In the genomic region with DNA sequence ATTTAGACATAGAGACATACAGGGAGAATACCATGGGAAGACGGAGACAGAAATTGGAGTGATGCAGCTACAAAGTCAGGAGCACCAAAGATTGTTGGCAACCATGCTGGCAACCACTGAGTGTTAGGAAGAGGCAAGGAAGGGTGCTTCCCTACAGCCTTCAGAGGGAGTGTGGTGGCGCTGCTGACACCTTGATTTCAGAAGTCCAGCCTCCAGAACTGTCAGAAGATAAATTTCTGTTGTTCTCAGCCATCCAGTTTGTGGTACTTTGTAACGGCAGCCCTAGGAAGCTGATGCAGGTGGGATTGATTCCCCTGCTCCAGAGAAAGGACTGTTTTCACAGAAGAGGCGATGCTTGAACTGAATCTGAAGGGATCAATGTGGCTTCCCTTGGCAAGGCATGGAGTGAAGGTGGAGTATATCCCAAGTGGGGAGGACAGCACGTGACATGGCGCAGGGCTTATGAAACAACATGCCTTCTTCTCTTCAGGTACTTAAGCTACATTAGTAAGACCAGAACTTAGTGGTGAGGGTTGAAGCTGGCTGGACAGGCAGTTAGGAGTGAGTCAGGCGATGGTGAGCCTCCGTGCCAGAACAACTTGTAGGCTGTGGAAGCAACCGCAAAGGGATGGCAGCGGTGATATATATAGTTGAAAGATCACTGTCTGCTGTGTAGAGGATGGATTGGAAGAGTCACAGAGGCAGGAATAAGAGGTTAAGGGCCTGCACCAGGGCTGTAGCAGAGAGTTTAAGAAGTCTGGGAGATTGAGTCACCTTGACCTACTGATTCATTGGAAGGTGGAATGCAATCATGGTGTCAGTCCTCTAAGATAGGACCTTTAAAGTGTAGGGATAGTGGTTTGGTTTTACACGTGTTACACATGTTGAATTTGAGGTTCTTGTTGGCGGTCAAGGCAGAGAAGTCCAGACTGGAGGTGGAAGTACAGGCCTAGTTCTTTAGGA, we compare ENCODE assay signal across 9 cellular contexts. TPM values are rescaled to one million over a fixed set of nuclear protein-coding genes. Genes with fewer than 3 reads are reported as not detected.
A peak's percentile ranks its signal among the peaks of the same experiment; 100 is the strongest.
DNase-seq lines count a peak whose midpoint lies in the region; ATAC-seq and TF ChIP-seq lines count a peak whose summit lies in the region.
"Had no signal": no experiment of that assay in that cellular context is flagged by ENCODE, and none has a peak within 500 bp of the region (broad histone marks: within the 10 kb centered on the region; RNA-seq: fewer than 3 reads in every experiment).

No MANE protein-coding gene starts in this region.

- TF ChIP-seq CTCF in fibroblast of pulmonary artery (IDR thresholded peaks at IDR 0.05; ENCODE audit: low read length, missing control alignments) (no peak), body of pancreas (IDR thresholded peaks at IDR 0.05) (no peak)

- peak overlapping the region; percentile 99 for H3K4me3 ChIP-seq in SJSA1
- peak overlapping the region; percentile 89 for H3K4me3 ChIP-seq in fibroblast of pulmonary artery (replicated peaks; ENCODE audit: low read depth, low read length)
- H3K4me3 ChIP-seq in skeletal muscle tissue (ENCODE audit: low read length in 3 of 3): peak overlapping the region; percentile 42 to 98 (median 92)
- H3K4me3 ChIP-seq in body of pancreas: no peak overlapping the region

- peaks cover 72% of the 10 kb centered on the region for H3K4me1 ChIP-seq in SJSA1 (replicated peaks)
- peaks cover 22 to 29% (median 23%) of the 10 kb centered on the region in 3 donors for H3K4me1 ChIP-seq in skeletal muscle tissue (ENCODE audit: control insufficient read depth in 3 of 3, insufficient read depth in 3 of 3, low read length in 3 of 3)
- H3K4me1 ChIP-seq in body of pancreas: peaks cover 38% of the 10 kb centered on the region

- H3K36me3 ChIP-seq in SJSA1: peaks cover 37% of the 10 kb centered on the region
- H3K36me3 ChIP-seq in skeletal muscle tissue (ENCODE audit: control insufficient read depth in 3 of 3, insufficient read depth in 3 of 3, low read length in 3 of 3): peaks cover 10 to 19% (median 12%) of the 10 kb centered on the region in 3 donors
- peaks cover 0 to 3% of the 10 kb centered on the region in 2 donors for H3K36me3 ChIP-seq in body of pancreas (replicated peaks in 1 of 2; ENCODE audit: insufficient read depth in 1 of 2, low read depth in 2 of 2)

- 87 to 88% methylated on average over 12 of the region's 12 CpGs for WGBS in body of pancreas, 2 donors

- H3K9me3 ChIP-seq in SJSA1 (replicated peaks): no peaks in the 10 kb centered on the region; the same call in 1 of the 2 replicates
- no peaks in the 10 kb centered on the region for H3K9me3 ChIP-seq in skeletal muscle tissue (ENCODE audit: control insufficient read depth in 3 of 3, low read length in 3 of 3)
- no peaks in the 10 kb centered on the region for H3K9me3 ChIP-seq in body of pancreas

- TF ChIP-seq POLR2A in body of pancreas (IDR thresholded peaks at IDR 0.05): no peak

- DNase-seq in HCEC 1CT (peak; percentile 49), SJSA1 (ENCODE audit: low read depth in 1 of 2, low spot score in 2 of 2) (no peak), fibroblast of pulmonary artery (ENCODE audit: low read depth) (peak; percentile 44), NCI-H2081 (lab: John Stamatoyannopoulos, UW) (no peak), GF-D8 (lab: John Stamatoyannopoulos, UW) (no peak), body of pancreas (no peak), retina (no peak)
- DNase-seq: naive thymus-derived CD8-positive, alpha-beta T cell had no signal

- intact Hi-C loops in body of pancreas (cut with DNase I): no loop called here

- H3K27ac ChIP-seq in SJSA1 (peak overlapping the region; percentile 99), skeletal muscle tissue (ENCODE audit: low read depth, low read length) (peak overlapping the region; percentile 97), body of pancreas (peak overlapping the region in 1 of 4 donors; percentile 98)

- H3K9ac ChIP-seq in skeletal muscle tissue (ENCODE audit: low read depth in 1 of 3, low read length in 3 of 3): peak overlapping the region in 1 of 3 donors; percentile 97

- ATAC-seq in body of pancreas: no peak
- ATAC-seq: naive thymus-derived CD8-positive, alpha-beta T cell had no signal

- no peaks in the 10 kb centered on the region for H3K27me3 ChIP-seq in SJSA1 (replicated peaks)
- H3K27me3 ChIP-seq in skeletal muscle tissue (ENCODE audit: control insufficient read depth in 3 of 3, insufficient read depth in 3 of 3, low read length in 3 of 3): no peaks in the 10 kb centered on the region
- H3K27me3 ChIP-seq in body of pancreas: no peaks in the 10 kb centered on the region

RNA-seq across cellular contexts. Expression of gene LEPR, which starts 2.1 kb away (rescaled TPM):
- total RNA-seq in SJSA1 (2014; rRNA removed; shearing (Covaris generic)): 5.0 and 8.5 TPM in 2 replicates
- total RNA-seq in skeletal muscle tissue (11.0 TPM), body of pancreas (1 to 10 TPM; 5.3 to 7.8 TPM)

RNA-seq across cellular contexts. Expression of gene LEPROT, which starts 2.1 kb away (rescaled TPM):
- 54.1 and 91.5 TPM in 2 replicates for total RNA-seq in SJSA1 (2014; rRNA removed; shearing (Covaris generic))
- total RNA-seq in skeletal muscle tissue: 30.8 TPM
- 10 to 100 TPM; 22.7 to 47.7 TPM for total RNA-seq in body of pancreas

Comparison
In these comparisons a context has a peak if more than half of its experiments do, and no peak if none do; other contexts are left out.
1. DNase-seq: peak in HCEC 1CT (single experiment) and fibroblast of pulmonary artery (single experiment); none in SJSA1 (0 of 2), NCI-H2081 (0 of 2), GF-D8 (single experiment), body of pancreas (0 of 4) and retina (single experiment).
2. H3K4me3 ChIP-seq: peak in SJSA1 (single experiment), fibroblast of pulmonary artery (single experiment) and skeletal muscle tissue (3 of 3); none in body of pancreas (0 of 2).